ENCODE assay signal across 27 cellular contexts in the genomic region with DNA sequence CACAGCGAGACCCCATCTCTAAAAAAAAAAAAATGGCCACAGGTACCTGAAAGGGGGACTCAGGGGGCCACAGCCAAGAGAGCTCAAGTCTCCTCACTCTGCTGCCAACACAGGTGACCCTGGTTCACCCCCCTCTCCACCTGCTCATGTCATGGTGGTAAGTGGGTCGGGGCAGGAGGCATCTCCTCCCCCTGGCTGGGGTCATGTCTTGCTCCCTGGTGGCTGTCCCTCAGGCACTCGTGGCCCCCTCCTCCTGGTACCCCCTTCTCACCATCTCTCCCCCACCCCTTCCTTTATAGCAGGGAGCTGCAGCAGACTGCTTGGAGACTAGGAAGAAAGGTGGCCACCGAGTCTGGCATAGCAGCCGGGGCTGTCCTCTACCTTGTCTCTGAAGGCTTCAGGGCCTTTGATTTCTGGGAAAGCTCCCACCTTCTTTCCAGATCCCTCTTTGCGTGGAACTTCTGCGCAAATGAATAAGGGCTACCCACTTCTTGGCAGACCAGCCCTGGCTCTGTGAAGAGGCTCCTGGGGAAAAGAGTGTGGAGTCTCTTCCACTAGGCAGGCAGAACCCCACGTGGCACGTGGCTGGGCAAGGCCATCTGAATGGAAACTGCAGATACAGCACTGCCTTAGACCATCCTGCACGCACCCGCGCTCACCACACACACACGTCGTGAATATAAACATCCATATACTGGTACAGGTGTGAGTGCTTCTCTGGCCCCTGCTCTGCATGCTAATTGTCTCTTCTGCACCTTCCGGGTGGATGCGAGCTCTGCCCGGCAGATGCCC. TPM values are rescaled to one million over a fixed set of nuclear protein-coding genes. Genes with fewer than 3 reads are reported as not detected.
"Had no signal": no experiment of that assay in that cellular context is flagged by ENCODE, and none has a peak within 500 bp of the region (broad histone marks: within the 10 kb centered on the region; RNA-seq: fewer than 3 reads in every experiment).

No MANE protein-coding gene starts in this region.

- H3K27ac ChIP-seq: brain microvascular endothelial cell, esophagus squamous epithelium, heart right ventricle, left ventricle myocardium inferior, parathyroid adenoma, vagina, WERI-Rb-1 had no signal

- H3K9me3 ChIP-seq: esophagus squamous epithelium, heart right ventricle, left ventricle myocardium inferior, vagina had no signal

- H3K36me3 Mint-ChIP-seq: stimulated activated memory B cell treated with anti-CD40 and anti-IgM and Interleukin-4, amounts not matched to agents 10 μg/mL and 1 μg/mL and 100 μg/mL, for 72 hours; type B pancreatic cell had no signal

- H3K79me2 ChIP-seq: parathyroid adenoma had no signal

- H3K4me3 Mint-ChIP-seq: nephron; stimulated activated memory B cell treated with anti-CD40 and anti-IgM and Interleukin-4, amounts not matched to agents 10 μg/mL and 1 μg/mL and 100 μg/mL, for 72 hours; stimulated activated naive CD8-positive, alpha-beta T cell treated with anti-CD3 and anti-CD28 coated beads, Interleukin-15, amount 100 ng/mL, for 72 hours; T-helper 17 cell; type B pancreatic cell had no signal

- H3K4me1 ChIP-seq: esophagus squamous epithelium, heart right ventricle, left ventricle myocardium inferior, parathyroid adenoma, vagina had no signal

- H3K27me3 ChIP-seq: brain microvascular endothelial cell, vagina had no signal

- H3K9me3 Mint-ChIP-seq: nephron; stimulated activated memory B cell treated with anti-CD40 and anti-IgM and Interleukin-4, amounts not matched to agents 10 μg/mL and 1 μg/mL and 100 μg/mL, for 72 hours; stimulated activated naive CD8-positive, alpha-beta T cell treated with anti-CD3 and anti-CD28 coated beads, Interleukin-15, amount 100 ng/mL, for 72 hours; type B pancreatic cell had no signal

- H3K4me1 Mint-ChIP-seq: stimulated activated memory B cell treated with anti-CD40 and anti-IgM and Interleukin-4, amounts not matched to agents 10 μg/mL and 1 μg/mL and 100 μg/mL, for 72 hours; stimulated activated naive CD8-positive, alpha-beta T cell treated with anti-CD3 and anti-CD28 coated beads, Interleukin-15, amount 100 ng/mL, for 72 hours; T-helper 17 cell had no signal

- H2AFZ ChIP-seq: parathyroid adenoma had no signal

- H3K36me3 ChIP-seq: brain microvascular endothelial cell, esophagus squamous epithelium, heart right ventricle, left ventricle myocardium inferior, vagina, WERI-Rb-1 had no signal

- H3K9ac ChIP-seq: parathyroid adenoma had no signal

- H3K27ac Mint-ChIP-seq: nephron; stimulated activated memory B cell treated with anti-CD40 and anti-IgM and Interleukin-4, amounts not matched to agents 10 μg/mL and 1 μg/mL and 100 μg/mL, for 72 hours; stimulated activated naive CD8-positive, alpha-beta T cell treated with anti-CD3 and anti-CD28 coated beads, Interleukin-15, amount 100 ng/mL, for 72 hours; T-helper 17 cell; type B pancreatic cell had no signal

- DNase-seq: activated CD4-positive, alpha-beta T cell treated with anti-CD3 and anti-CD28 coated beads for 48 hours; activated CD4-positive, alpha-beta T cell treated with anti-CD3 and anti-CD28 coated beads, Interleukin-2, amount 50 U/mL, for 48 hours; activated CD8-positive, alpha-beta memory T cell treated with anti-CD3 and anti-CD28 coated beads for 24 hours; activated gamma-delta T cell; activated naive CD4-positive, alpha-beta T cell treated with anti-CD3 and anti-CD28 coated beads, Interleukin-2, amount 50 U/mL, for 16 hours; amniotic stem cell; brain microvascular endothelial cell; esophagus squamous epithelium; foreskin melanocyte; heart right ventricle; left ventricle myocardium inferior; mesendoderm; stimulated activated CD4-positive, alpha-beta T cell treated with anti-CD3 and anti-CD28 coated beads, Interleukin-12 subunit alpha, Interleukin-12 subunit beta, amount 100 ng/mL, for 4 hours; stimulated activated CD4-positive, alpha-beta T cell treated with anti-CD3 and anti-CD28 coated beads, Interleukin-4, amount 100 ng/mL, for 24 hours; stimulated activated naive CD8-positive, alpha-beta T cell treated with anti-CD3 and anti-CD28 coated beads, Interleukin-15, amount 100 ng/mL, for 72 hours; substantia nigra; T-helper 17 cell; T1000; WERI-Rb-1 had no signal

- ATAC-seq: activated CD4-positive, CD25-positive, alpha-beta regulatory T cell treated with anti-CD3 and anti-CD28 coated beads, Interleukin-2, amount 50 U/mL, for 24 hours; heart right ventricle; right cardiac atrium; stimulated activated memory B cell treated with anti-CD40 and anti-IgM and Interleukin-4, amounts not matched to agents 10 μg/mL and 1 μg/mL and 100 μg/mL, for 72 hours; stimulated activated naive CD8-positive, alpha-beta T cell treated with anti-CD3 and anti-CD28 coated beads, Interleukin-15, amount 100 ng/mL, for 72 hours; T-helper 17 cell had no signal

- H3K4me3 ChIP-seq: esophagus squamous epithelium, heart right ventricle, left ventricle myocardium inferior, lung, vagina had no signal

RNA-seq across cellular contexts. Expression of a gene that starts 44.3 kb away (rescaled TPM):
- total RNA-seq: T-helper 17 cell had no signal
